Comparison of ENCODE assay signal across 1 cellular context in the genomic region with DNA sequence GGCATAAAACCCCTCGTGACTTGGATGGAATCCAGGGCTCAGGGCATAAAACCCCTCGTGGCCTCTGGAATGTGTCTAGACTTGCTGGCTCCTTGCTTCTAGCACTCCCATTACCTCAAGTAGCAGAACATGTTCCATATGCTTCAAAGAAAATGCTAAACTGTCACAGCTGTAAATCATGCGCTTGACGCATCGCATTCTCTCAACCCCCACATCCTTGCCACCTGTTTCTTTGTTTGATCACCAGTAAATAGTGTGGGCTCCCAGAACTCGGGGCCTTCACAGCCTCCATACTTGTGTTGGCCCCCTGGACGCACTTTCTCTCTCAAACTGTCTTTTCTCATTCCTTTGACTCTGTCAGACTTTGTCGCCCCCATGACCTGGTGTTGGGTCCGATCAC. TPM values are rescaled to one million over a fixed set of nuclear protein-coding genes. Genes with fewer than 3 reads are reported as not detected.
"Had no signal": no experiment of that assay in that cellular context is flagged by ENCODE, and none has a peak within 500 bp of the region (broad histone marks: within the 10 kb centered on the region; RNA-seq: fewer than 3 reads in every experiment).

No MANE protein-coding gene starts in this region.

RNA-seq across cellular contexts. Expression of a gene that starts 34.8 kb away (rescaled TPM):
- polyA plus RNA-seq: naive thymus-derived CD8-positive, alpha-beta T cell had no signal
